Comparison of ENCODE assay signal across 8 cellular contexts in genomic region chr12:110124184-110124995, GRCh38. TPM values are rescaled to one million over a fixed set of nuclear protein-coding genes. Genes with fewer than 3 reads are reported as not detected.
DNase-seq lines count a peak whose midpoint lies in the region; ATAC-seq and TF ChIP-seq lines count a peak whose summit lies in the region.

Gene IFT81, plus strand, starts transcription at chr12:110124357. Its CDS starts 3,024 bp downstream, at chr12:110127381.

- peaks cover 4 to 11% of the 10 kb centered on the region in 2 donors for H3K4me1 ChIP-seq in left lung

- H3K36me3 Mint-ChIP-seq in dendritic cell treated with granulocyte-macrophage colony-stimulating factor and Interleukin-4, amounts not matched to agents 40 ng/mL and 50 ng/mL, for 4 days (ENCODE audit: low read depth): no peaks in the 10 kb centered on the region

- no peaks in the 10 kb centered on the region for H3K27me3 Mint-ChIP-seq in dendritic cell treated with granulocyte-macrophage colony-stimulating factor and Interleukin-4, amounts not matched to agents 40 ng/mL and 50 ng/mL, for 4 days

- H3K27me3 ChIP-seq in left lung: no peaks in the 10 kb centered on the region

- peak within 1 kb of the TSS; percentile 84 for H3K4me3 Mint-ChIP-seq in dendritic cell treated with granulocyte-macrophage colony-stimulating factor and Interleukin-4, amounts not matched to agents 40 ng/mL and 50 ng/mL, for 4 days

- H3K27ac ChIP-seq in left lung: peak within 1 kb of the TSS; percentile 88 to 90

- no peaks in the 10 kb centered on the region for H3K9me3 ChIP-seq in left lung

- no peaks in the 10 kb centered on the region for H3K36me3 ChIP-seq in left lung

- H3K27ac Mint-ChIP-seq in dendritic cell treated with granulocyte-macrophage colony-stimulating factor and Interleukin-4, amounts not matched to agents 40 ng/mL and 50 ng/mL, for 4 days: peak within 1 kb of the TSS; percentile 80

- peak within 1 kb of the TSS; percentile 84 to 95 for H3K4me3 ChIP-seq in left lung

- intact Hi-C loops in dendritic cell treated with granulocyte-macrophage colony-stimulating factor and Interleukin-4, amounts not matched to agents 40 ng/mL and 50 ng/mL, for 4 days (cut with micrococcal nuclease): no loop called here
- intact Hi-C loops in left lung (cut with DNase I): no loop called here

- ATAC-seq in GM19351 (IDR thresholded peaks at IDR 0.05; ENCODE audit: unreplicated experiment) (peak; percentile 89), HG03521 (IDR thresholded peaks at IDR 0.05; ENCODE audit: unreplicated experiment) (peak; percentile 86), left lung (peak; percentile 98)

- no peak for TF ChIP-seq CTCF in left lung (IDR thresholded peaks at IDR 0.05)

- peaks cover 20% of the 10 kb centered on the region for H3K4me1 Mint-ChIP-seq in dendritic cell treated with granulocyte-macrophage colony-stimulating factor and Interleukin-4, amounts not matched to agents 40 ng/mL and 50 ng/mL, for 4 days (ENCODE audit: low read depth)

- H3K9me3 Mint-ChIP-seq in dendritic cell treated with granulocyte-macrophage colony-stimulating factor and Interleukin-4, amounts not matched to agents 40 ng/mL and 50 ng/mL, for 4 days: no peaks in the 10 kb centered on the region

- DNase-seq in AML-193 (lab: John Stamatoyannopoulos, UW) (peak; percentile 73 to 80), NCI-H748 treated with DMSO at 0.1 percent for 48 hours (lab: John Stamatoyannopoulos, UW) (peak; percentile 78), left lung (peak; percentile 96 to 98)
- peak; percentile 95 to 96 for DNase-seq in activated CD4-positive, alpha-beta T cell treated with anti-CD3 and anti-CD28 coated beads, Interleukin-2, amount 50 U/mL, for 24 hours (ENCODE audit: low read depth in 1 of 2, low spot score in 1 of 2)
- DNase-seq in stimulated activated CD4-positive, alpha-beta T cell treated with anti-CD3 and anti-CD28 coated beads, Interleukin-2, amount 100 ng/mL, for 4 hours (ENCODE audit: low read depth): peak; percentile 94

RNA-seq across cellular contexts. Expression of gene IFT81, which starts in this region (rescaled TPM):
- 10 to 100 TPM; 11.0 to 13.2 TPM for total RNA-seq in left lung

Comparison
In these comparisons a context has a peak if more than half of its experiments do, and no peak if none do; other contexts are left out.
1. Peak in every context shown above with its lines: DNase-seq, ATAC-seq, H3K4me3 ChIP-seq and H3K27ac ChIP-seq.